ENCODE assay signal across 8 cellular contexts in genomic region chr5:172450861-172451695, GRCh38. TPM values are rescaled to one million over a fixed set of nuclear protein-coding genes. Genes with fewer than 3 reads are reported as not detected.
DNase-seq lines count a peak whose midpoint lies in the region; ATAC-seq and TF ChIP-seq lines count a peak whose summit lies in the region.

No MANE protein-coding gene starts in this region.

- no peak overlapping the region for H3K27ac ChIP-seq in OCI-LY3 (ENCODE audit: low read length)
- H3K27ac ChIP-seq in adrenal gland, result peak overlapping the region; percentile 76 to 97 (median 83)
- H3K27ac ChIP-seq in right cardiac atrium (ENCODE audit: low read length), result no peak overlapping the region

- H3K36me3 ChIP-seq in OCI-LY3 (replicated peaks; ENCODE audit: low read depth, low read length) (no peaks in the 10 kb centered on the region), adrenal gland (replicated peaks in 1 of 2) (no peaks in the 10 kb centered on the region)

- 78 to 86% (median 79%) methylated on average over 7 of the region's 7 CpGs for WGBS in adrenal gland, 4 donors
- 71% methylated on average over 7 of the region's 7 CpGs for WGBS in right cardiac atrium

- H4K20me1 ChIP-seq in OCI-LY3 (ENCODE audit: insufficient read depth, low read length), result no peaks in the 10 kb centered on the region

- no peak overlapping the region for H2AFZ ChIP-seq in OCI-LY3 (ENCODE audit: low read depth, low read length)

- H3K27me3 ChIP-seq in OCI-LY3 (ENCODE audit: low read depth, low read length) (peaks cover 53% of the 10 kb centered on the region), adrenal gland (no peaks in the 10 kb centered on the region), right cardiac atrium (ENCODE audit: control insufficient read depth, insufficient read depth) (no peaks in the 10 kb centered on the region)

- H3K4me1 ChIP-seq in OCI-LY3 (ENCODE audit: low read length), result 0 out of 2 replicates have a peak, but pooled peaks cover 7% of the 10 kb centered on the region
- peaks cover 40 to 77% of the 10 kb centered on the region in 2 donors for H3K4me1 ChIP-seq in adrenal gland (replicated peaks in 1 of 2)
- peaks cover 8% of the 10 kb centered on the region for H3K4me1 ChIP-seq in right cardiac atrium (ENCODE audit: control insufficient read depth, insufficient read depth, low read length)

- H3K4me3 ChIP-seq in OCI-LY3 (ENCODE audit: low read length) (no peak overlapping the region), adrenal gland (peak overlapping the region in 1 of 4 donors; percentile 12), right cardiac atrium (ENCODE audit: low read length) (no peak overlapping the region)

- no peak for TF ChIP-seq POLR2A in adrenal gland (IDR thresholded peaks at IDR 0.05)

- ATAC-seq in right cardiac atrium (no peak), GM18867 (IDR thresholded peaks at IDR 0.05; ENCODE audit: unreplicated experiment) (no peak)

- no peak overlapping the region for H3K9ac ChIP-seq in OCI-LY3 (ENCODE audit: low read length)

- H3K9me3 ChIP-seq in OCI-LY3 (ENCODE audit: insufficient read depth, low read length) (no peaks in the 10 kb centered on the region), adrenal gland (replicated peaks in 1 of 3) (no peaks in the 10 kb centered on the region), right cardiac atrium (ENCODE audit: control insufficient read depth, low read length) (no peaks in the 10 kb centered on the region)

- H3K79me2 ChIP-seq in OCI-LY3 (ENCODE audit: low read length), result no peaks in the 10 kb centered on the region

- H3K4me2 ChIP-seq in OCI-LY3 (ENCODE audit: low read length), result no peak overlapping the region

- TF ChIP-seq CTCF in OCI-LY3 (IDR thresholded peaks at IDR 0.05; ENCODE audit: low read depth, low read length) (peak; percentile 71), adrenal gland (IDR thresholded peaks at IDR 0.05) (peak; percentile 51 to 76 (median 66))

- DNase-seq in NCI-H82 (lab: John Stamatoyannopoulos, UW) (peak; percentile 57), NCI-H82 treated with DMSO at 0.1 percent for 48 hours (lab: John Stamatoyannopoulos, UW; ENCODE audit: unreplicated experiment) (no peak), adrenal gland (peak in 5 of 7 donors; percentile 53 to 76 (median 71)), right cardiac atrium (peak in 2 of 3 donors; percentile 40 to 74), NCI-H187 (lab: John Stamatoyannopoulos, UW) (no peak)
- peak; percentile 43 for DNase-seq in stimulated activated CD4-positive, alpha-beta T cell treated with anti-CD3 and anti-CD28 coated beads, Interleukin-1b, Interleukin-23, amount 100 ng/mL, for 48 hours

- intact Hi-C loops in adrenal gland (cut with DNase I), result no loop called here
- intact Hi-C loops in right cardiac atrium (cut with DNase I), result no loop called here

RNA-seq across cellular contexts. Expression of gene SH3PXD2B, which starts 3.2 kb away (rescaled TPM):
- total RNA-seq in adrenal gland (100 to 1,000 TPM in 1 of 8 donors, 10 to 100 TPM in 7; 41.1 to 111 (median 64.7) TPM), right cardiac atrium (10 to 100 TPM in 1 of 4 donors, 1 to 10 TPM in 3; 5.1 to 18.0 (median 9.1) TPM)
- polyA plus RNA-seq in adrenal gland (10 to 100 TPM; 15.2 to 37.9 (median 28.4) TPM), right cardiac atrium (2.2 TPM)

Comparison
In these comparisons a context has a peak if more than half of its experiments do, and no peak if none do; other contexts are left out.
1. DNase-seq: peak in NCI-H82 (single experiment), adrenal gland (5 of 7), right cardiac atrium (2 of 3) and stimulated activated CD4-positive, alpha-beta T cell treated with anti-CD3 and anti-CD28 coated beads, Interleukin-1b, Interleukin-23, amount 100 ng/mL, for 48 hours (single experiment); none in NCI-H82 treated with DMSO at 0.1 percent for 48 hours (single experiment) and NCI-H187 (0 of 2).
2. H3K27ac ChIP-seq: peak in adrenal gland (5 of 5); none in OCI-LY3 (single experiment) and right cardiac atrium (single experiment).